ENCODE assay signal across 8 cellular contexts in the genomic region with DNA sequence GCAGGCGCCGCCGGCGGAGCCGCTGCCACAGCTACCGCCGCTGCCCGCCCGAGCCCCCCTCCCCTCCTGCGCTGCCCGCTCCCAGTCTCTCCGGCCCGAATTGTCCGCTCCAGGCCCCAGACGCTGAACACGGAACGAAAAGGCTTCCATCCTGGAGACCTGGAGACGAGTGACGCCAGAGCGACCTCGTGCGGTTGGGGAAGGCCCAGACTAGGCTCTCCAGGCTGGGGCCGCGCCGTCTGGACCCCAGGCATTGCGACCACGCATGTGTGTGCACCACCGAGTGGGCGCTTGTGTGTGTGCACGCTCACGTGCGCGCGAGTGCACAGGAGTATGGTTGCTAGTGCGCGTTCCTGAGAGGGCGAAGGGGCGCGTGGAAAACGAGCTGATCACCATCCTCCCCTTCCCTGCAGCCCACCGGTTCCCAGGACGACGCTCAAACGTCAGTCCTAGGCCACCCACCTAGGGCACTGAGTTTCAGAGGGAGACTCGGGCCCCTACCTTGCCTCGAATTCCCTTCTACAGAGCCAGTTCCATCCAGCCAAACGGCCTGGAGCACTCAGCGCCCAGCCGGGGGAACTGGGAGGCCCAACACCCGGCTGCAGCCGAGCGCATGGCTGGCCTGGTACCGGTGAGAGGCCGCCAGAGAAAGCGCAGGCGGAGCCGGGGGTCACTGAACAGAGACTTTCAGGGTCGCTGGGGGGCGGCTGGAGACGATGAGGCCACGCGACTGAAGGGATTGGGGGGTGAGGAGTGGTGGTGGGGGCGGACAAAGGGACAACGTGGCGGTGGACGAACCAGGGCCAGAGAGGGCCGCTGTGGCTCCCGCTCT. TPM values are rescaled to one million over a fixed set of nuclear protein-coding genes. Genes with fewer than 3 reads are reported as not detected.
DNase-seq lines count a peak whose midpoint lies in the region; ATAC-seq and TF ChIP-seq lines count a peak whose summit lies in the region.

No MANE protein-coding gene starts in this region.

- H3K4me1 ChIP-seq in parathyroid adenoma: peaks cover 1% of the 10 kb centered on the region
- peaks cover 46% of the 10 kb centered on the region for H3K4me1 ChIP-seq in effector memory CD4-positive, alpha-beta T cell (ENCODE audit: control insufficient read depth, insufficient read depth, low read length, poor library complexity, severe bottlenecking)

- H3K4me3 Mint-ChIP-seq in endothelial cell (ENCODE audit: unreplicated experiment): no peak overlapping the region

- H3K4me1 Mint-ChIP-seq in endothelial cell (ENCODE audit: unreplicated experiment): peaks cover 12% of the 10 kb centered on the region

- no peaks in the 10 kb centered on the region for H3K36me3 Mint-ChIP-seq in endothelial cell (ENCODE audit: low read depth, unreplicated experiment)

- no peak overlapping the region for H3K27ac Mint-ChIP-seq in endothelial cell (ENCODE audit: unreplicated experiment)

- peaks cover 45% of the 10 kb centered on the region for H3K27me3 Mint-ChIP-seq in endothelial cell (ENCODE audit: unreplicated experiment)

- TF ChIP-seq CTCF in endothelial cell (IDR thresholded peaks at IDR 0.05; ENCODE audit: unreplicated experiment): peak; percentile 24
- TF ChIP-seq CTCF in parathyroid adenoma (IDR thresholded peaks at IDR 0.05): peak; percentile 23

- no peak overlapping the region for H3K4me2 ChIP-seq in parathyroid adenoma (ENCODE audit: low read length)

- H2AFZ ChIP-seq in parathyroid adenoma: no peak overlapping the region

- DNase-seq in NCI-H2081 (lab: John Stamatoyannopoulos, UW) (peak; percentile 44 to 53), NCI-H2081 treated with DMSO at 0.1 percent for 48 hours (lab: John Stamatoyannopoulos, UW) (no peak), NCI-H460 (ENCODE audit: extremely low read depth, low read depth) (peak; percentile 61), endothelial cell (ENCODE audit: low spot score) (peak; percentile 83)
- no peak for DNase-seq in effector memory CD4-positive, alpha-beta T cell

- H3K27ac ChIP-seq in parathyroid adenoma: no peak overlapping the region
- H3K27ac ChIP-seq in effector memory CD4-positive, alpha-beta T cell (ENCODE audit: insufficient read depth, low read length, poor library complexity, severe bottlenecking): no peak overlapping the region

- no peaks in the 10 kb centered on the region for H3K9me3 Mint-ChIP-seq in endothelial cell (ENCODE audit: unreplicated experiment)

- H3K36me3 ChIP-seq in parathyroid adenoma (ENCODE audit: control insufficient read depth, insufficient read depth, low read length): no peaks in the 10 kb centered on the region
- no peaks in the 10 kb centered on the region for H3K36me3 ChIP-seq in effector memory CD4-positive, alpha-beta T cell (ENCODE audit: control insufficient read depth, insufficient read depth, low read length)

- H3K9ac ChIP-seq in parathyroid adenoma: no peak overlapping the region

- no peaks in the 10 kb centered on the region for H3K9me3 ChIP-seq in parathyroid adenoma (ENCODE audit: control insufficient read depth, low read length)
- no peaks in the 10 kb centered on the region for H3K9me3 ChIP-seq in effector memory CD4-positive, alpha-beta T cell (ENCODE audit: control insufficient read depth, low read length)

- no peaks in the 10 kb centered on the region for H3K79me2 ChIP-seq in parathyroid adenoma

- peaks cover 18% of the 10 kb centered on the region for H3K27me3 ChIP-seq in parathyroid adenoma (ENCODE audit: control insufficient read depth, insufficient read depth, low read length)
- peaks cover 82% of the 10 kb centered on the region for H3K27me3 ChIP-seq in effector memory CD4-positive, alpha-beta T cell (replicated peaks; ENCODE audit: control insufficient read depth, insufficient read depth, low read length, poor library complexity, severe bottlenecking)

- ATAC-seq in GM18517 (IDR thresholded peaks at IDR 0.05; ENCODE audit: unreplicated experiment): no peak
- ATAC-seq in HG03460 (IDR thresholded peaks at IDR 0.05; ENCODE audit: unreplicated experiment): no peak

- H3K4me3 ChIP-seq in parathyroid adenoma (ENCODE audit: low read depth, low read length): no peak overlapping the region
- H3K4me3 ChIP-seq in effector memory CD4-positive, alpha-beta T cell (ENCODE audit: insufficient read depth, low read depth, low read length, poor library complexity, severe bottlenecking): no peak overlapping the region

RNA-seq across cellular contexts. Expression of gene LBX1, which starts 11.6 kb away (rescaled TPM):
- total RNA-seq in NCI-H460 (2014; rRNA removed; shearing (Covaris generic)): 0.10 and 0.12 TPM in 2 replicates
- polyA plus RNA-seq in NCI-H460 (2014; cell fraction: nucleus; rRNA removed): not detected in 2 replicates
- total RNA-seq in endothelial cell (ENCODE audit: unreplicated experiment): not detected

Comparison
In these comparisons a context has a peak if more than half of its experiments do, and no peak if none do; other contexts are left out.
1. DNase-seq: peak in NCI-H2081 (2 of 2), NCI-H460 (single experiment) and endothelial cell (single experiment); none in NCI-H2081 treated with DMSO at 0.1 percent for 48 hours (single experiment) and effector memory CD4-positive, alpha-beta T cell (0 of 3).